19 cellular contexts compared by ENCODE assay signal in genomic region chr1:211732276-211732571, GRCh38. TPM values are rescaled to one million over a fixed set of nuclear protein-coding genes. Genes with fewer than 3 reads are reported as not detected.
DNase-seq lines count a peak whose midpoint lies in the region; ATAC-seq and TF ChIP-seq lines count a peak whose summit lies in the region.
"Had no signal": no experiment of that assay in that cellular context is flagged by ENCODE, and none has a peak within 500 bp of the region (broad histone marks: within the 10 kb centered on the region; RNA-seq: fewer than 3 reads in every experiment).

No MANE protein-coding gene starts in this region.

- H3K4me1 ChIP-seq in right lobe of liver = no peaks in the 10 kb centered on the region
- H3K4me1 ChIP-seq: BLaER1 had no signal

- peak overlapping the region; percentile 79 for H3K27ac ChIP-seq in layer of hippocampus (ENCODE audit: low read depth, low read length)
- no peak overlapping the region for H3K27ac ChIP-seq in right lobe of liver
- H3K27ac ChIP-seq: BLaER1, epithelial cell of prostate, heart left ventricle, sigmoid colon, SJSA1 had no signal

- H3K9me3 ChIP-seq in right lobe of liver = no peaks in the 10 kb centered on the region
- H3K9me3 ChIP-seq: BLaER1, heart left ventricle, sigmoid colon, SJSA1 had no signal

- H3K27me3 ChIP-seq in layer of hippocampus (ENCODE audit: control insufficient read depth, insufficient read depth, low read length) (no peaks in the 10 kb centered on the region), right lobe of liver (no peaks in the 10 kb centered on the region)
- H3K27me3 ChIP-seq: BLaER1, sigmoid colon, SJSA1 had no signal

- TF ChIP-seq POLR2A in right lobe of liver (IDR thresholded peaks at IDR 0.05) = no peak

- ATAC-seq in GM18907 (IDR thresholded peaks at IDR 0.05; ENCODE audit: unreplicated experiment) = peak; percentile 76
- peak; percentile 64 for ATAC-seq in GM21717 (IDR thresholded peaks at IDR 0.05; ENCODE audit: unreplicated experiment)
- ATAC-seq in HG03432 (IDR thresholded peaks at IDR 0.05; ENCODE audit: unreplicated experiment) = peak; percentile 65
- ATAC-seq in right lobe of liver = no peak
- ATAC-seq: activated CD8-positive, alpha-beta memory T cell treated with anti-CD3 and anti-CD28 coated beads, Interleukin-2, amount 10 ng/mL, durations not matched to agents 7 days and 5 days; activated naive CD4-positive, alpha-beta T cell treated with anti-CD3 and anti-CD28 coated beads, Interleukin-2, amount 50 U/mL, for 72 hours; heart left ventricle; left lobe of liver had no signal

- H3K4me3 ChIP-seq in right lobe of liver = no peak overlapping the region
- H3K4me3 ChIP-seq: BLaER1, heart left ventricle, sigmoid colon, SJSA1 had no signal

- no peaks in the 10 kb centered on the region for H3K36me3 ChIP-seq in right lobe of liver
- H3K36me3 ChIP-seq: BLaER1, heart left ventricle, sigmoid colon, SJSA1 had no signal

- no CpG with 5 or more reads among the region's 1 CpG for WGBS in right lobe of liver (ENCODE audit: insufficient coverage, low coverage, low lambda C conversion rate, missing lambda C conversion rate)

- TF ChIP-seq CTCF in right lobe of liver (IDR thresholded peaks at IDR 0.05) = no peak

- DNase-seq in AG08396 (ENCODE audit: low spot score) (no peak), NCI-H446 (lab: John Stamatoyannopoulos, UW) (no peak), right lobe of liver (no peak), NCI-H187 (lab: John Stamatoyannopoulos, UW) (no peak)
- DNase-seq: activated CD8-positive, alpha-beta memory T cell treated with anti-CD3 and anti-CD28 coated beads, Interleukin-2, amount 10 ng/mL, durations not matched to agents 7 days and 5 days; H7; heart left ventricle; KG1; NCI-H1694; sigmoid colon had no signal

- intact Hi-C loops in right lobe of liver (cut with DNase I) = no loop called here

RNA-seq across cellular contexts. Expression of gene NEK2, which starts 56.8 kb away (rescaled TPM):
- total RNA-seq in right lobe of liver = under 1 TPM in 5 of 6 experiments, not detected in 1; 0.22 to 0.80 (median 0.50) TPM

Comparison
In these comparisons a context has a peak if more than half of its experiments do, and no peak if none do; other contexts are left out.
1. ATAC-seq: peak in GM18907 (single experiment), GM21717 (single experiment) and HG03432 (single experiment); none in right lobe of liver (0 of 4).